In the genomic region with DNA sequence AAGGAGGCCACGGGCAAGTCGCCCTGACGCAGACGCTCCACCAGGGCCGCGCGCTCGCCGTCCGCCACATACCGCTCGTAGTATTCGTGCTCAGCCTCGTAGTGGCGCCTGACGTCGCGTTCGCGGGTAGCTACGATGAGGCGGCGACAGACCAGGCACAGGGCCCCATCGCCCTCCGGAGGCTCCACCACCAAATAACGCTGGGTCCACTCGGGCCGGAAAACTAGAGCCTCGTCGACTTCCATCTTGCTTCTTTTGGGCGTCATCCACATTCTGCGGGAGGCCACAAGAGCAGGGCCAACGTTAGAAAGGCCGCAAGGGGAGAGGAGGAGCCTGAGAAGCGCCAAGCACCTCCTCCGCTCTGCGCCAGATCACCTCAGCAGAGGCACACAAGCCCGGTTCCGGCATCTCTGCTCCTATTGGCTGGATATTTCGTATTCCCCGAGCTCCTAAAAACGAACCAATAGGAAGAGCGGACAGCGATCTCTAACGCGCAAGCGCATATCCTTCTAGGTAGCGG, we compare ENCODE assay signal across 1 cellular context.
A peak's percentile ranks its signal among the peaks of the same experiment; 100 is the strongest.
TF ChIP-seq lines count a peak whose summit lies in the region.

A gene (minus strand): TSS at position 326 of the 520 bp plus-strand sequence. CDS start 54 bp downstream, at position 272.

TF ChIP-seq in K562, 482 proteins besides CTCF, POLR2A, EP300 and RAD21 (continued from another document and continues in another):
- 0 out of 2 replicates have a peak, but pooled peaks have one; percentile 71 for TF ChIP-seq NR2F6 (CRISPR knock-in tag; IDR thresholded peaks at IDR 0.05)
- TF ChIP-seq, protein P1, sequence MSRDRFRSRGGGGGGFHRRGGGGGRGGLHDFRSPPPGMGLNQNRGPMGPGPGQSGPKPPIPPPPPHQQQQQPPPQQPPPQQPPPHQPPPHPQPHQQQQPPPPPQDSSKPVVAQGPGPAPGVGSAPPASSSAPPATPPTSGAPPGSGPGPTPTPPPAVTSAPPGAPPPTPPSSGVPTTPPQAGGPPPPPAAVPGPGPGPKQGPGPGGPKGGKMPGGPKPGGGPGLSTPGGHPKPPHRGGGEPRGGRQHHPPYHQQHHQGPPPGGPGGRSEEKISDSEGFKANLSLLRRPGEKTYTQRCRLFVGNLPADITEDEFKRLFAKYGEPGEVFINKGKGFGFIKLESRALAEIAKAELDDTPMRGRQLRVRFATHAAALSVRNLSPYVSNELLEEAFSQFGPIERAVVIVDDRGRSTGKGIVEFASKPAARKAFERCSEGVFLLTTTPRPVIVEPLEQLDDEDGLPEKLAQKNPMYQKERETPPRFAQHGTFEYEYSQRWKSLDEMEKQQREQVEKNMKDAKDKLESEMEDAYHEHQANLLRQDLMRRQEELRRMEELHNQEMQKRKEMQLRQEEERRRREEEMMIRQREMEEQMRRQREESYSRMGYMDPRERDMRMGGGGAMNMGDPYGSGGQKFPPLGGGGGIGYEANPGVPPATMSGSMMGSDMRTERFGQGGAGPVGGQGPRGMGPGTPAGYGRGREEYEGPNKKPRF (IDR thresholded peaks at IDR 0.05; ENCODE audit: low read depth, low read length) = no peak
- TF ChIP-seq, protein P2, sequence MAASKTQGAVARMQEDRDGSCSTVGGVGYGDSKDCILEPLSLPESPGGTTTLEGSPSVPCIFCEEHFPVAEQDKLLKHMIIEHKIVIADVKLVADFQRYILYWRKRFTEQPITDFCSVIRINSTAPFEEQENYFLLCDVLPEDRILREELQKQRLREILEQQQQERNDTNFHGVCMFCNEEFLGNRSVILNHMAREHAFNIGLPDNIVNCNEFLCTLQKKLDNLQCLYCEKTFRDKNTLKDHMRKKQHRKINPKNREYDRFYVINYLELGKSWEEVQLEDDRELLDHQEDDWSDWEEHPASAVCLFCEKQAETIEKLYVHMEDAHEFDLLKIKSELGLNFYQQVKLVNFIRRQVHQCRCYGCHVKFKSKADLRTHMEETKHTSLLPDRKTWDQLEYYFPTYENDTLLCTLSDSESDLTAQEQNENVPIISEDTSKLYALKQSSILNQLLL (CRISPR knock-in tag; IDR thresholded peaks at IDR 0.05; ENCODE audit: borderline replicate concordance) = no peak; the same call in 1 of the 2 replicates
- TF ChIP-seq, protein P3, sequence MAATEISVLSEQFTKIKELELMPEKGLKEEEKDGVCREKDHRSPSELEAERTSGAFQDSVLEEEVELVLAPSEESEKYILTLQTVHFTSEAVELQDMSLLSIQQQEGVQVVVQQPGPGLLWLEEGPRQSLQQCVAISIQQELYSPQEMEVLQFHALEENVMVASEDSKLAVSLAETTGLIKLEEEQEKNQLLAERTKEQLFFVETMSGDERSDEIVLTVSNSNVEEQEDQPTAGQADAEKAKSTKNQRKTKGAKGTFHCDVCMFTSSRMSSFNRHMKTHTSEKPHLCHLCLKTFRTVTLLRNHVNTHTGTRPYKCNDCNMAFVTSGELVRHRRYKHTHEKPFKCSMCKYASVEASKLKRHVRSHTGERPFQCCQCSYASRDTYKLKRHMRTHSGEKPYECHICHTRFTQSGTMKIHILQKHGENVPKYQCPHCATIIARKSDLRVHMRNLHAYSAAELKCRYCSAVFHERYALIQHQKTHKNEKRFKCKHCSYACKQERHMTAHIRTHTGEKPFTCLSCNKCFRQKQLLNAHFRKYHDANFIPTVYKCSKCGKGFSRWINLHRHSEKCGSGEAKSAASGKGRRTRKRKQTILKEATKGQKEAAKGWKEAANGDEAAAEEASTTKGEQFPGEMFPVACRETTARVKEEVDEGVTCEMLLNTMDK (IDR thresholded peaks at IDR 0.05; ENCODE audit: borderline replicate concordance, insufficient read depth, low read depth, low read length, poor library complexity, severe bottlenecking) = no peak
- TF ChIP-seq, protein P4, sequence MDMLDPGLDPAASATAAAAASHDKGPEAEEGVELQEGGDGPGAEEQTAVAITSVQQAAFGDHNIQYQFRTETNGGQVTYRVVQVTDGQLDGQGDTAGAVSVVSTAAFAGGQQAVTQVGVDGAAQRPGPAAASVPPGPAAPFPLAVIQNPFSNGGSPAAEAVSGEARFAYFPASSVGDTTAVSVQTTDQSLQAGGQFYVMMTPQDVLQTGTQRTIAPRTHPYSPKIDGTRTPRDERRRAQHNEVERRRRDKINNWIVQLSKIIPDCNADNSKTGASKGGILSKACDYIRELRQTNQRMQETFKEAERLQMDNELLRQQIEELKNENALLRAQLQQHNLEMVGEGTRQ (CRISPR knock-in tag; IDR thresholded peaks at IDR 0.05) = no peak
- TF ChIP-seq PRMT5 (CRISPR knock-in tag; IDR thresholded peaks at IDR 0.05) = no peak
- no peak for TF ChIP-seq PTTG1 (tag; IDR thresholded peaks at IDR 0.05; ENCODE audit: low read depth)
- no peak for TF ChIP-seq ETS2 (tag; IDR thresholded peaks at IDR 0.05; ENCODE audit: borderline replicate concordance, poor library complexity, severe bottlenecking)
- no peak for TF ChIP-seq JUND (IDR thresholded peaks at IDR 0.05; ENCODE audit: borderline replicate concordance, low read depth, low read length)
- TF ChIP-seq JUND (tag; IDR thresholded peaks at IDR 0.05; ENCODE audit: borderline replicate concordance, low read depth, low read length) = no peak; the same call in 2 of the 3 replicates
- peak in 1 of 2 experiments; percentile 38; a peak in 1 of 4 replicates for TF ChIP-seq TRIM24 (IDR thresholded peaks at IDR 0.05)
- TF ChIP-seq RNF2 (IDR thresholded peaks at IDR 0.05) = peak; percentile 57; the same call in 1 of the 2 replicates
- no peak for TF ChIP-seq ZNF668 (CRISPR knock-in tag; IDR thresholded peaks at IDR 0.05)
- TF ChIP-seq CHD4 (IDR thresholded peaks at IDR 0.05; ENCODE audit: insufficient read depth, insufficient replicate concordance, low read depth, low read length, poor library complexity, severe bottlenecking) = no peak
- TF ChIP-seq, protein P5, sequence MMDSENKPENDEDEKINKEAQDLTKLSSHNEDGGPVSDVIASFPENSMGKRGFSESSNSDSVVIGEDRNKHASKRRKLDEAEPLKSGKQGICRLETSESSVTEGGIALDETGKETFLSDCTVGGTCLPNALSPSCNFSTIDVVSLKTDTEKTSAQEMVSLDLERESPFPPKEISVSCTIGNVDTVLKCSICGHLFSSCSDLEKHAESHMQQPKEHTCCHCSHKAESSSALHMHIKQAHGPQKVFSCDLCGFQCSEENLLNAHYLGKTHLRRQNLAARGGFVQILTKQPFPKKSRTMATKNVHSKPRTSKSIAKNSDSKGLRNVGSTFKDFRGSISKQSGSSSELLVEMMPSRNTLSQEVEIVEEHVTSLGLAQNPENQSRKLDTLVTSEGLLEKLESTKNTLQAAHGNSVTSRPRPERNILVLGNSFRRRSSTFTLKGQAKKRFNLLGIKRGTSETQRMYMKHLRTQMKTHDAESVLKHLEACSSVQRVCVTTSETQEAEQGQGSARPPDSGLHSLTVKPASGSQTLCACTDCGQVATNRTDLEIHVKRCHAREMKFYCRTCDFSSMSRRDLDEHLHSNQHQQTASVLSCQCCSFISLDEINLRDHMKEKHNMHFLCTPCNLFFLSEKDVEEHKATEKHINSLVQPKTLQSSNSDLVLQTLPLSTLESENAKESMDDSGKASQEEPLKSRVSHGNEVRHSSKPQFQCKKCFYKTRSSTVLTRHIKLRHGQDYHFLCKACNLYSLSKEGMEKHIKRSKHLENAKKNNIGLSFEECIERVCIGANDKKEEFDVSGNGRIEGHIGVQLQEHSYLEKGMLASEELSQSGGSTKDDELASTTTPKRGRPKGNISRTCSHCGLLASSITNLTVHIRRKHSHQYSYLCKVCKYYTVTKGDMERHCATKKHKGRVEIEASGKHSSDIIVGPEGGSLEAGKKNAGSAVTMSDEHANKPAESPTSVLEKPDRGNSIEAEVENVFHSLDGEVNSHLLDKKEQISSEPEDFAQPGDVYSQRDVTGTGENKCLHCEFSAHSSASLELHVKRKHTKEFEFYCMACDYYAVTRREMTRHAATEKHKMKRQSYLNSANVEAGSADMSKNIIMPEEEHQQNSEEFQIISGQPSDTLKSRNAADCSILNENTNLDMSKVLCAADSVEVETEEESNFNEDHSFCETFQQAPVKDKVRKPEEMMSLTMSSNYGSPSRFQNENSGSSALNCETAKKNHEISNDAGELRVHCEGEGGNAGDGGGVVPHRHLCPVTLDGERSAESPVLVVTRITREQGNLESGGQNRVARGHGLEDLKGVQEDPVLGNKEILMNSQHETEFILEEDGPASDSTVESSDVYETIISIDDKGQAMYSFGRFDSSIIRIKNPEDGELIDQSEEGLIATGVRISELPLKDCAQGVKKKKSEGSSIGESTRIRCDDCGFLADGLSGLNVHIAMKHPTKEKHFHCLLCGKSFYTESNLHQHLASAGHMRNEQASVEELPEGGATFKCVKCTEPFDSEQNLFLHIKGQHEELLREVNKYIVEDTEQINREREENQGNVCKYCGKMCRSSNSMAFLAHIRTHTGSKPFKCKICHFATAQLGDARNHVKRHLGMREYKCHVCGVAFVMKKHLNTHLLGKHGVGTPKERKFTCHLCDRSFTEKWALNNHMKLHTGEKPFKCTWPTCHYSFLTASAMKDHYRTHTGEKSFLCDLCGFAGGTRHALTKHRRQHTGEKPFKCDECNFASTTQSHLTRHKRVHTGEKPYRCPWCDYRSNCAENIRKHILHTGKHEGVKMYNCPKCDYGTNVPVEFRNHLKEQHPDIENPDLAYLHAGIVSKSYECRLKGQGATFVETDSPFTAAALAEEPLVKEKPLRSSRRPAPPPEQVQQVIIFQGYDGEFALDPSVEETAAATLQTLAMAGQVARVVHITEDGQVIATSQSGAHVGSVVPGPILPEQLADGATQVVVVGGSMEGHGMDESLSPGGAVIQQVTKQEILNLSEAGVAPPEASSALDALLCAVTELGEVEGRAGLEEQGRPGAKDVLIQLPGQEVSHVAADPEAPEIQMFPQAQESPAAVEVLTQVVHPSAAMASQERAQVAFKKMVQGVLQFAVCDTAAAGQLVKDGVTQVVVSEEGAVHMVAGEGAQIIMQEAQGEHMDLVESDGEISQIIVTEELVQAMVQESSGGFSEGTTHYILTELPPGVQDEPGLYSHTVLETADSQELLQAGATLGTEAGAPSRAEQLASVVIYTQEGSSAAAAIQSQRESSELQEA (IDR thresholded peaks at IDR 0.05; ENCODE audit: low read depth) = no peak
- TF ChIP-seq EHMT2 (IDR thresholded peaks at IDR 0.05) = 0 out of 2 replicates have a peak, but pooled peaks have one; percentile 53
- TF ChIP-seq NFXL1 (CRISPR knock-in tag; IDR thresholded peaks at IDR 0.05) = peak; percentile 70; the same call in 1 of the 2 replicates
- TF ChIP-seq, protein P6, sequence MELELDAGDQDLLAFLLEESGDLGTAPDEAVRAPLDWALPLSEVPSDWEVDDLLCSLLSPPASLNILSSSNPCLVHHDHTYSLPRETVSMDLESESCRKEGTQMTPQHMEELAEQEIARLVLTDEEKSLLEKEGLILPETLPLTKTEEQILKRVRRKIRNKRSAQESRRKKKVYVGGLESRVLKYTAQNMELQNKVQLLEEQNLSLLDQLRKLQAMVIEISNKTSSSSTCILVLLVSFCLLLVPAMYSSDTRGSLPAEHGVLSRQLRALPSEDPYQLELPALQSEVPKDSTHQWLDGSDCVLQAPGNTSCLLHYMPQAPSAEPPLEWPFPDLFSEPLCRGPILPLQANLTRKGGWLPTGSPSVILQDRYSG (tag; conservative IDR thresholded peaks at IDR 0.05; ENCODE audit: low read depth) = no peak
- no peak for TF ChIP-seq SAP30 (IDR thresholded peaks at IDR 0.05; ENCODE audit: borderline replicate concordance, insufficient read depth, low read depth, low read length, poor library complexity, severe bottlenecking)
- TF ChIP-seq ZNF696 (CRISPR knock-in tag; conservative IDR thresholded peaks at IDR 0.05) = no peak
- TF ChIP-seq, protein P7, sequence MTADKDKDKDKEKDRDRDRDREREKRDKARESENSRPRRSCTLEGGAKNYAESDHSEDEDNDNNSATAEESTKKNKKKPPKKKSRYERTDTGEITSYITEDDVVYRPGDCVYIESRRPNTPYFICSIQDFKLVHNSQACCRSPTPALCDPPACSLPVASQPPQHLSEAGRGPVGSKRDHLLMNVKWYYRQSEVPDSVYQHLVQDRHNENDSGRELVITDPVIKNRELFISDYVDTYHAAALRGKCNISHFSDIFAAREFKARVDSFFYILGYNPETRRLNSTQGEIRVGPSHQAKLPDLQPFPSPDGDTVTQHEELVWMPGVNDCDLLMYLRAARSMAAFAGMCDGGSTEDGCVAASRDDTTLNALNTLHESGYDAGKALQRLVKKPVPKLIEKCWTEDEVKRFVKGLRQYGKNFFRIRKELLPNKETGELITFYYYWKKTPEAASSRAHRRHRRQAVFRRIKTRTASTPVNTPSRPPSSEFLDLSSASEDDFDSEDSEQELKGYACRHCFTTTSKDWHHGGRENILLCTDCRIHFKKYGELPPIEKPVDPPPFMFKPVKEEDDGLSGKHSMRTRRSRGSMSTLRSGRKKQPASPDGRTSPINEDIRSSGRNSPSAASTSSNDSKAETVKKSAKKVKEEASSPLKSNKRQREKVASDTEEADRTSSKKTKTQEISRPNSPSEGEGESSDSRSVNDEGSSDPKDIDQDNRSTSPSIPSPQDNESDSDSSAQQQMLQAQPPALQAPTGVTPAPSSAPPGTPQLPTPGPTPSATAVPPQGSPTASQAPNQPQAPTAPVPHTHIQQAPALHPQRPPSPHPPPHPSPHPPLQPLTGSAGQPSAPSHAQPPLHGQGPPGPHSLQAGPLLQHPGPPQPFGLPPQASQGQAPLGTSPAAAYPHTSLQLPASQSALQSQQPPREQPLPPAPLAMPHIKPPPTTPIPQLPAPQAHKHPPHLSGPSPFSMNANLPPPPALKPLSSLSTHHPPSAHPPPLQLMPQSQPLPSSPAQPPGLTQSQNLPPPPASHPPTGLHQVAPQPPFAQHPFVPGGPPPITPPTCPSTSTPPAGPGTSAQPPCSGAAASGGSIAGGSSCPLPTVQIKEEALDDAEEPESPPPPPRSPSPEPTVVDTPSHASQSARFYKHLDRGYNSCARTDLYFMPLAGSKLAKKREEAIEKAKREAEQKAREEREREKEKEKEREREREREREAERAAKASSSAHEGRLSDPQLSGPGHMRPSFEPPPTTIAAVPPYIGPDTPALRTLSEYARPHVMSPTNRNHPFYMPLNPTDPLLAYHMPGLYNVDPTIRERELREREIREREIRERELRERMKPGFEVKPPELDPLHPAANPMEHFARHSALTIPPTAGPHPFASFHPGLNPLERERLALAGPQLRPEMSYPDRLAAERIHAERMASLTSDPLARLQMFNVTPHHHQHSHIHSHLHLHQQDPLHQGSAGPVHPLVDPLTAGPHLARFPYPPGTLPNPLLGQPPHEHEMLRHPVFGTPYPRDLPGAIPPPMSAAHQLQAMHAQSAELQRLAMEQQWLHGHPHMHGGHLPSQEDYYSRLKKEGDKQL (CRISPR knock-in tag; IDR thresholded peaks at IDR 0.05; ENCODE audit: borderline replicate concordance) = no peak
- no peak for TF ChIP-seq ZNF143 (CRISPR knock-in tag; IDR thresholded peaks at IDR 0.05)
- no peak for TF ChIP-seq HOXB6 (CRISPR knock-in tag; IDR thresholded peaks at IDR 0.05; ENCODE audit: borderline replicate concordance)
- peak; percentile 69 for TF ChIP-seq CCNT2 (IDR thresholded peaks at IDR 0.05; ENCODE audit: borderline replicate concordance, extremely low read depth, insufficient read length, low read depth, low read length)
- TF ChIP-seq MYC (IDR thresholded peaks at IDR 0.05; ENCODE audit: low read depth, low read length) = peak; percentile 65; the same call in 1 of the 2 replicates
- peak; percentile 83; the same call in 1 of the 2 replicates for TF ChIP-seq MYC (CRISPR knock-in tag; IDR thresholded peaks at IDR 0.05; ENCODE audit: borderline replicate concordance, low read depth)
- TF ChIP-seq CBX3 (IDR thresholded peaks at IDR 0.05; ENCODE audit: borderline replicate concordance in 1 of 2, low read length in 2 of 2) = 0 out of 3 replicates have a peak, but pooled peaks of 1 of the 2 experiments have one; percentile 45
- peak; percentile 58; the same call in 1 of the 2 replicates for TF ChIP-seq SIN3B (IDR thresholded peaks at IDR 0.05; ENCODE audit: low read depth)
